10 cellular contexts compared by ENCODE assay signal in the genomic region with DNA sequence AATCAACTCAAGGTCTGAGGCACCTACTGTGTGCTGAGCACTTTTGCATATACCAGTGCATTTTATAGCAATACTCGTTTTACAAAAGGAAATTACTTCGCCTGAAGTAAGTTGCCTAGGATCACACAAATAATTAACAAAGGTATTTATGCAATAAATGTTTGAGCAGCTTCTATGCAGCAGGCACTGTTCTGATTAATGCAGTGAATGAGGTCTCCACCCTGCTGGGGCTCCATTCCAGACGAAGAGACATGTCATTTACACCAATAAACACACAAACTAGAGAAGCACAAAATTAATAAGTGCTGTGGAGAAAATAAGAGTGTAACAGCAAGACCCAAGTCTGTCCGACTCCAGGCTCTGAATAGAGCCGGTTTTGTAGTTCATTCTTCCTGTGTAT. TPM values are rescaled to one million over a fixed set of nuclear protein-coding genes. Genes with fewer than 3 reads are reported as not detected.
DNase-seq lines count a peak whose midpoint lies in the region; ATAC-seq and TF ChIP-seq lines count a peak whose summit lies in the region.
"Had no signal": no experiment of that assay in that cellular context is flagged by ENCODE, and none has a peak within 500 bp of the region (broad histone marks: within the 10 kb centered on the region; RNA-seq: fewer than 3 reads in every experiment).

No MANE protein-coding gene starts in this region.

- CTCF ChIA-PET in AG04450 (lab: Charles Lee) (interaction anchor here (0.6 to 1.8 kb wide), 13 partner anchors 9 to 427 kb away, joined by 3 to 8 read pairs (median 3); no protein-coding TSS in a partner anchor), HEK293 (lab: Yijun Ruan, JAX) (interaction anchor here (0.5 to 3.2 kb wide), 37 partner anchors 9 to 1520 kb away, joined by 3 to 34 read pairs (median 4); no protein-coding TSS in a partner anchor)

- H3K9me3 Mint-ChIP-seq in chondrocyte (ENCODE audit: low read depth) = no peaks in the 10 kb centered on the region
- no peaks in the 10 kb centered on the region for H3K9me3 Mint-ChIP-seq in naive B cell

- TF ChIP-seq CTCF in AG04450 (IDR thresholded peaks at IDR 0.05; ENCODE audit: low read depth, low read length) = no peak
- no peak for TF ChIP-seq CTCF in HEK293 (tag by site-specific recombination; IDR thresholded peaks at IDR 0.05)
- TF ChIP-seq CTCF in chondrocyte (IDR thresholded peaks at IDR 0.05) = no peak

- no peak overlapping the region for H3K27ac ChIP-seq in AG04450 (ENCODE audit: low read depth, low read length)
- H3K27ac ChIP-seq in HEK293 (ENCODE audit: extremely low read depth, low read depth, low read length) = no peak overlapping the region

- H3K4me3 Mint-ChIP-seq in chondrocyte (ENCODE audit: unreplicated experiment) (peak overlapping the region; percentile 58), naive B cell (peak overlapping the region in 7 of 8 donors; percentile 63 to 82 (median 69))

- POLR2A ChIA-PET in AG04450 (lab: Yijun Ruan, JAX) = no interaction called here
- POLR2A ChIA-PET in HEK293 (lab: Yijun Ruan, JAX) = interaction anchor here (0.6 to 1.0 kb wide), 2 partner anchors 27 to 107 kb away, joined by 3 to 6 read pairs; no protein-coding TSS in a partner anchor

- H3K4me1 Mint-ChIP-seq in chondrocyte (ENCODE audit: low read depth) (peaks cover 8% of the 10 kb centered on the region), naive B cell (peaks cover 5 to 12% (median 5%) of the 10 kb centered on the region in 3 donors)

- H3K36me3 Mint-ChIP-seq in chondrocyte (ENCODE audit: low read depth) = no peaks in the 10 kb centered on the region
- H3K36me3 Mint-ChIP-seq in naive B cell = no peaks in the 10 kb centered on the region

- no peak overlapping the region for H3K27ac Mint-ChIP-seq in chondrocyte (ENCODE audit: unreplicated experiment)
- H3K27ac Mint-ChIP-seq in naive B cell = no peak overlapping the region

- H3K27me3 Mint-ChIP-seq in chondrocyte (ENCODE audit: low read depth) (no peaks in the 10 kb centered on the region), naive B cell (peaks cover 13 to 44% (median 27%) of the 10 kb centered on the region in 3 donors)

- H3K9me3 ChIP-seq in AG04450 (ENCODE audit: control insufficient read depth, insufficient read depth, low read length) (peaks cover 4% of the 10 kb centered on the region; the same call in 1 of the 2 replicates), HEK293 (ENCODE audit: control insufficient read depth, insufficient read depth, low read depth, low read length) (no peaks in the 10 kb centered on the region)

- DNase-seq in AG04450 (ENCODE audit: low read depth, low spot score) = no peak
- DNase-seq in chondrocyte (ENCODE audit: low spot score) = no peak
- DNase-seq in naive B cell = no peak
- no peak for DNase-seq in NCI-H1417 treated with DMSO at 0.1 percent for 48 hours (lab: John Stamatoyannopoulos, UW)
- no peak for DNase-seq in hypothalamus (lab: John Stamatoyannopoulos, UW)
- DNase-seq: DMS 273 treated with DMSO at 0.1 percent for 48 hours had no signal

- H3K36me3 ChIP-seq in HEK293 (ENCODE audit: control insufficient read depth in 2 of 2, insufficient read depth in 1 of 2, low read length in 2 of 2) = no peaks in the 10 kb centered on the region

- H3K4me3 ChIP-seq in AG04450 (ENCODE audit: low read depth, low read length) (peak overlapping the region; percentile 44), HEK293 (ENCODE audit: low read depth, low read length) (peak overlapping the region; percentile 46)

- H3K4me1 ChIP-seq in HEK293 (ENCODE audit: control insufficient read depth, insufficient read depth, low read length) = no peaks in the 10 kb centered on the region

- ATAC-seq in naive B cell (ENCODE audit: low read depth in 2 of 2) = no peak
- no peak for ATAC-seq in GM21367 (IDR thresholded peaks at IDR 0.05; ENCODE audit: unreplicated experiment)
- no peak for ATAC-seq in HG03045 (IDR thresholded peaks at IDR 0.05; ENCODE audit: unreplicated experiment)

- H3K27me3 ChIP-seq in AG04450 (ENCODE audit: control insufficient read depth, insufficient read depth, low read length) = peaks cover 24% of the 10 kb centered on the region

TF ChIP-seq in HEK293, 187 proteins besides CTCF, POLR2A, EP300 and RAD21 (continues in another document):
- TF ChIP-seq, protein P1, sequence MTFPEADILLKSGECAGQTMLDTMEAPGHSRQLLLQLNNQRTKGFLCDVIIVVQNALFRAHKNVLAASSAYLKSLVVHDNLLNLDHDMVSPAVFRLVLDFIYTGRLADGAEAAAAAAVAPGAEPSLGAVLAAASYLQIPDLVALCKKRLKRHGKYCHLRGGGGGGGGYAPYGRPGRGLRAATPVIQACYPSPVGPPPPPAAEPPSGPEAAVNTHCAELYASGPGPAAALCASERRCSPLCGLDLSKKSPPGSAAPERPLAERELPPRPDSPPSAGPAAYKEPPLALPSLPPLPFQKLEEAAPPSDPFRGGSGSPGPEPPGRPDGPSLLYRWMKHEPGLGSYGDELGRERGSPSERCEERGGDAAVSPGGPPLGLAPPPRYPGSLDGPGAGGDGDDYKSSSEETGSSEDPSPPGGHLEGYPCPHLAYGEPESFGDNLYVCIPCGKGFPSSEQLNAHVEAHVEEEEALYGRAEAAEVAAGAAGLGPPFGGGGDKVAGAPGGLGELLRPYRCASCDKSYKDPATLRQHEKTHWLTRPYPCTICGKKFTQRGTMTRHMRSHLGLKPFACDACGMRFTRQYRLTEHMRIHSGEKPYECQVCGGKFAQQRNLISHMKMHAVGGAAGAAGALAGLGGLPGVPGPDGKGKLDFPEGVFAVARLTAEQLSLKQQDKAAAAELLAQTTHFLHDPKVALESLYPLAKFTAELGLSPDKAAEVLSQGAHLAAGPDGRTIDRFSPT (tag by site-specific recombination; IDR thresholded peaks at IDR 0.05) = no peak
- TF ChIP-seq ZNF629 (tag by site-specific recombination; IDR thresholded peaks at IDR 0.05) = no peak
- TF ChIP-seq ZNF791 (tag by site-specific recombination; IDR thresholded peaks at IDR 0.05) = no peak
- TF ChIP-seq, protein P2, sequence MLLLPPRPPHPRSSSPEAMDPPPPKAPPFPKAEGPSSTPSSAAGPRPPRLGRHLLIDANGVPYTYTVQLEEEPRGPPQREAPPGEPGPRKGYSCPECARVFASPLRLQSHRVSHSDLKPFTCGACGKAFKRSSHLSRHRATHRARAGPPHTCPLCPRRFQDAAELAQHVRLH (tag by site-specific recombination; IDR thresholded peaks at IDR 0.05) = no peak
- no peak for TF ChIP-seq IKZF3 (tag by site-specific recombination; IDR thresholded peaks at IDR 0.05)
- TF ChIP-seq, protein P3, sequence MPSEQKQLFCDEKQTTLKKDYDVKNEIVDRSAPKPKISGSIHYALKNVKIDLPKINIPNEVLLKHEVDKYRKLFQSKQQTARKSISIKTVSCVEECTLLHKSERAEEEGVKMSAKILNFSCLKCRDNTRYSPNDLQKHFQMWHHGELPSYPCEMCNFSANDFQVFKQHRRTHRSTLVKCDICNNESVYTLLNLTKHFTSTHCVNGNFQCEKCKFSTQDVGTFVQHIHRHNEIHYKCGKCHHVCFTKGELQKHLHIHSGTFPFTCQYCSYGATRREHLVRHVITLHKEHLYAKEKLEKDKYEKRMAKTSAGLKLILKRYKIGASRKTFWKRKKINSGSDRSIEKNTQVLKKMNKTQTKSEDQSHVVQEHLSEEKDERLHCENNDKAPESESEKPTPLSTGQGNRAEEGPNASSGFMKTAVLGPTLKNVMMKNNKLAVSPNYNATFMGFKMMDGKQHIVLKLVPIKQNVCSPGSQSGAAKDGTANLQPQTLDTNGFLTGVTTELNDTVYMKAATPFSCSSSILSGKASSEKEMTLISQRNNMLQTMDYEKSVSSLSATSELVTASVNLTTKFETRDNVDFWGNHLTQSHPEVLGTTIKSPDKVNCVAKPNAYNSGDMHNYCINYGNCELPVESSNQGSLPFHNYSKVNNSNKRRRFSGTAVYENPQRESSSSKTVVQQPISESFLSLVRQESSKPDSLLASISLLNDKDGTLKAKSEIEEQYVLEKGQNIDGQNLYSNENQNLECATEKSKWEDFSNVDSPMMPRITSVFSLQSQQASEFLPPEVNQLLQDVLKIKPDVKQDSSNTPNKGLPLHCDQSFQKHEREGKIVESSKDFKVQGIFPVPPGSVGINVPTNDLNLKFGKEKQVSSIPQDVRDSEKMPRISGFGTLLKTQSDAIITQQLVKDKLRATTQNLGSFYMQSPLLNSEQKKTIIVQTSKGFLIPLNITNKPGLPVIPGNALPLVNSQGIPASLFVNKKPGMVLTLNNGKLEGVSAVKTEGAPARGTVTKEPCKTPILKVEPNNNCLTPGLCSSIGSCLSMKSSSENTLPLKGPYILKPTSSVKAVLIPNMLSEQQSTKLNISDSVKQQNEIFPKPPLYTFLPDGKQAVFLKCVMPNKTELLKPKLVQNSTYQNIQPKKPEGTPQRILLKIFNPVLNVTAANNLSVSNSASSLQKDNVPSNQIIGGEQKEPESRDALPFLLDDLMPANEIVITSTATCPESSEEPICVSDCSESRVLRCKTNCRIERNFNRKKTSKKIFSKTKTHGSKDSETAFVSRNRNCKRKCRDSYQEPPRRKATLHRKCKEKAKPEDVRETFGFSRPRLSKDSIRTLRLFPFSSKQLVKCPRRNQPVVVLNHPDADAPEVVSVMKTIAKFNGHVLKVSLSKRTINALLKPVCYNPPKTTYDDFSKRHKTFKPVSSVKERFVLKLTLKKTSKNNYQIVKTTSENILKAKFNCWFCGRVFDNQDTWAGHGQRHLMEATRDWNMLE (tag by site-specific recombination; conservative IDR thresholded peaks at IDR 0.05; ENCODE audit: low read depth) = no peak
- TF ChIP-seq PRDM1 (tag by site-specific recombination; IDR thresholded peaks at IDR 0.05) = no peak
- TF ChIP-seq ZNF146 (tag by site-specific recombination; IDR thresholded peaks at IDR 0.05) = no peak
- no peak for TF ChIP-seq ZNF121 (tag by site-specific recombination; IDR thresholded peaks at IDR 0.05)
- no peak for TF ChIP-seq SETDB1 (IDR thresholded peaks at IDR 0.05; ENCODE audit: insufficient read length, low read length)
- TF ChIP-seq ZNF473 (tag by site-specific recombination; IDR thresholded peaks at IDR 0.05) = no peak
- no peak for TF ChIP-seq BCL11B (tag by site-specific recombination; IDR thresholded peaks at IDR 0.05; ENCODE audit: low read depth)

RNA-seq across cellular contexts. Expression of a gene that starts 17.5 kb away (rescaled TPM):
- 0.15 TPM in 2 replicates for polyA plus RNA-seq in AG04450 (2011; rRNA removed)
- polyA minus RNA-seq in AG04450 (2011; rRNA and poly(A)+ RNA removed) = 0.13 TPM in 1 of 2 replicates, not detected in the other
- not detected in 3 replicates for total RNA-seq in chondrocyte
- polyA plus RNA-seq in naive B cell (ENCODE audit: low read depth in 6 of 6) = not detected
- total RNA-seq: lung microvascular endothelial cell had no signal
